Comparison of ENCODE assay signal across 18 cellular contexts in the genomic region with DNA sequence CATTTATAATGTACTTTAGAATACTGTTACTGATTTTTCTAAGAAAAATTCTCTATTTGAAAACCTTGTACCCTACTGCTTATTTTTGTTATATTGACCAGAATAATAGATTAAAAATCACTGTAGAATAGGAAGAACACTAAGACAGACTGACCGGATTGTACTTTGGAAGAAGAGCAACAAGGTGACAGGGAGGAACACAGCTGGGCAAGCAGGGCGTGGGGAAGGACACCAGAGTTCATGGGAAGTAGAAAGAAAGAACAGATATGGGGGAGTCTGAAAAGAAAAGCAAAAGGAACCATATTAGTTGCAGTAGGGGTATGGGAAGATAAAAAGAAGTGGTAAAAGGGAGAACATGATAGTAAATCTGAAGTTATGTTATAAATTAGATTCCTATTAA. TPM values are rescaled to one million over a fixed set of nuclear protein-coding genes. Genes with fewer than 3 reads are reported as not detected.
"Had no signal": no experiment of that assay in that cellular context is flagged by ENCODE, and none has a peak within 500 bp of the region (broad histone marks: within the 10 kb centered on the region; RNA-seq: fewer than 3 reads in every experiment).

No MANE protein-coding gene starts in this region.

- ATAC-seq: left cardiac atrium, left ventricle myocardium superior, right cardiac atrium had no signal

- H3K9me3 ChIP-seq: esophagus squamous epithelium had no signal

- H3K4me3 Mint-ChIP-seq: dendritic cell treated with granulocyte-macrophage colony-stimulating factor and Interleukin-4, amounts not matched to agents 40 ng/mL and 50 ng/mL, for 4 days; type B pancreatic cell had no signal

- H3K27me3 Mint-ChIP-seq: dendritic cell treated with granulocyte-macrophage colony-stimulating factor and Interleukin-4, amounts not matched to agents 40 ng/mL and 50 ng/mL, for 4 days had no signal

- H3K4me3 ChIP-seq: esophagus squamous epithelium, lung, smooth muscle cell had no signal

- H3K9me3 Mint-ChIP-seq: dendritic cell treated with granulocyte-macrophage colony-stimulating factor and Interleukin-4, amounts not matched to agents 40 ng/mL and 50 ng/mL, for 4 days; type B pancreatic cell had no signal

- H3K36me3 Mint-ChIP-seq: type B pancreatic cell had no signal

- FAIRE-seq: colon, kidney, urothelium cell line had no signal

- H3K27me3 ChIP-seq: esophagus squamous epithelium had no signal

- DNase-seq: cerebellar nuclear complex; esophagus squamous epithelium; foreskin fibroblast; kidney; left cardiac atrium; left ventricle myocardium superior; mesendoderm; right cardiac atrium; stimulated activated CD4-positive, alpha-beta T cell treated with anti-CD3 and anti-CD28 coated beads, Interleukin-2, amount 100 ng/mL, for 48 hours; stimulated activated naive CD4-positive, alpha-beta T cell treated with Interleukin-2 at 50 U/mL for 16 hours had no signal

- H3K4me2 ChIP-seq: smooth muscle cell had no signal

- H3K27ac Mint-ChIP-seq: dendritic cell treated with granulocyte-macrophage colony-stimulating factor and Interleukin-4, amounts not matched to agents 40 ng/mL and 50 ng/mL, for 4 days; type B pancreatic cell had no signal

- H3K36me3 ChIP-seq: esophagus squamous epithelium had no signal

- H3K27ac ChIP-seq: esophagus squamous epithelium had no signal

RNA-seq across cellular contexts. Expression of a gene that starts 38.6 kb away (rescaled TPM):
- total RNA-seq: osteocyte had no signal
- polyA plus RNA-seq: neural cell, smooth muscle cell had no signal
